ENCODE assay signal across 1 cellular context in genomic region chr19:20776083-20777076, GRCh38.
A peak's percentile ranks its signal among the peaks of the same experiment; 100 is the strongest.
TF ChIP-seq lines count a peak whose summit lies in the region.

ZNF66 (plus strand) TSS chr19:20776304; CDS start chr19:20776448, 144 bp downstream.

TF ChIP-seq in HepG2, 621 proteins besides CTCF, POLR2A, EP300 and RAD21 (continued from another document and continues in another):
- TF ChIP-seq ZNF407 (CRISPR knock-in tag; IDR thresholded peaks at IDR 0.05; ENCODE audit: not compliant biosample characterization): no peak
- no peak for TF ChIP-seq CEBPG (CRISPR knock-in tag; IDR thresholded peaks at IDR 0.05)
- TF ChIP-seq ZNF691 (CRISPR knock-in tag; IDR thresholded peaks at IDR 0.05; ENCODE audit: borderline replicate concordance, low read depth): no peak
- TF ChIP-seq TIGD3 (CRISPR knock-in tag; IDR thresholded peaks at IDR 0.05; ENCODE audit: borderline replicate concordance): no peak
- TF ChIP-seq EED (CRISPR knock-in tag; IDR thresholded peaks at IDR 0.05): no peak
- no peak for TF ChIP-seq ZNF839 (CRISPR knock-in tag; IDR thresholded peaks at IDR 0.05; ENCODE audit: borderline replicate concordance)
- TF ChIP-seq IRF1 (CRISPR knock-in tag; IDR thresholded peaks at IDR 0.05; ENCODE audit: low read depth): no peak
- peak; percentile 33; the same call in 1 of the 2 replicates for TF ChIP-seq MEIS2 (CRISPR knock-in tag; IDR thresholded peaks at IDR 0.05)
- no peak for TF ChIP-seq HMGA1 (CRISPR knock-in tag; conservative IDR thresholded peaks at IDR 0.05)
- 0 out of 2 replicates have a peak, but pooled peaks have one; percentile 31 for TF ChIP-seq NFATC3 (CRISPR knock-in tag; IDR thresholded peaks at IDR 0.05)
- TF ChIP-seq TOPORS (CRISPR knock-in tag; IDR thresholded peaks at IDR 0.05): no peak
- no peak for TF ChIP-seq BATF2 (CRISPR knock-in tag; IDR thresholded peaks at IDR 0.05)
- TF ChIP-seq SUZ12 (IDR thresholded peaks at IDR 0.05; ENCODE audit: low read depth, low read length): no peak
- no peak for TF ChIP-seq NR3C1 (CRISPR knock-in tag; IDR thresholded peaks at IDR 0.05)
- peak; percentile 72 for TF ChIP-seq POLR2AphosphoS5 (IDR thresholded peaks at IDR 0.05; ENCODE audit: low read depth, low read length)
- TF ChIP-seq ZNF777 (CRISPR knock-in tag; IDR thresholded peaks at IDR 0.05): no peak
- no peak for TF ChIP-seq HES4 (CRISPR knock-in tag; IDR thresholded peaks at IDR 0.05; ENCODE audit: borderline replicate concordance)
- TF ChIP-seq GZF1 (CRISPR knock-in tag; IDR thresholded peaks at IDR 0.05): no peak
- TF ChIP-seq ZNF512B (CRISPR knock-in tag; IDR thresholded peaks at IDR 0.05; ENCODE audit: borderline replicate concordance): no peak
- TF ChIP-seq RFXAP (CRISPR knock-in tag; IDR thresholded peaks at IDR 0.05; ENCODE audit: borderline replicate concordance): peak; percentile 34; the same call in 1 of the 2 replicates
- TF ChIP-seq SOX6 (IDR thresholded peaks at IDR 0.05): no peak
- no peak for TF ChIP-seq SOX6 (CRISPR knock-in tag; IDR thresholded peaks at IDR 0.05)
- peak; percentile 47; the same call in 1 of the 2 replicates for TF ChIP-seq ZNF274 (CRISPR knock-in tag; IDR thresholded peaks at IDR 0.05)
- TF ChIP-seq SSRP1 (CRISPR knock-in tag; IDR thresholded peaks at IDR 0.05): no peak
- no peak for TF ChIP-seq PCBP2 (optimal IDR thresholded peaks at IDR 0.05; ENCODE audit: low read depth, low read length, poor library complexity, severe bottlenecking)
- no peak for TF ChIP-seq ZNF564 (CRISPR knock-in tag; IDR thresholded peaks at IDR 0.05)
- no peak for TF ChIP-seq ZNF530 (CRISPR knock-in tag; IDR thresholded peaks at IDR 0.05; ENCODE audit: low read depth)
- 0 out of 2 replicates have a peak, but pooled peaks have one; percentile 22 for TF ChIP-seq DR1 (CRISPR knock-in tag; IDR thresholded peaks at IDR 0.05)
- no peak for TF ChIP-seq ZNF10 (CRISPR knock-in tag; IDR thresholded peaks at IDR 0.05; ENCODE audit: borderline replicate concordance, low read depth)
- TF ChIP-seq SIN3A (IDR thresholded peaks at IDR 0.05; ENCODE audit: borderline replicate concordance, low read depth, low read length): peak; percentile 75; the same call in 1 of the 2 replicates
- no peak for TF ChIP-seq THAP11 (CRISPR knock-in tag; IDR thresholded peaks at IDR 0.05)
- no peak for TF ChIP-seq SMAD3 (CRISPR knock-in tag; IDR thresholded peaks at IDR 0.05)
- TF ChIP-seq ZNF44 (CRISPR knock-in tag; IDR thresholded peaks at IDR 0.05): no peak
- no peak for TF ChIP-seq DNMT3B (CRISPR knock-in tag; conservative IDR thresholded peaks at IDR 0.05)
- peak; percentile 78; the same call in 1 of the 2 replicates for TF ChIP-seq BCL3 (CRISPR knock-in tag; IDR thresholded peaks at IDR 0.05)
- no peak for TF ChIP-seq HDAC6 (IDR thresholded peaks at IDR 0.05; ENCODE audit: low read depth, low read length)
- no peak for TF ChIP-seq ZNF576 (CRISPR knock-in tag; IDR thresholded peaks at IDR 0.05)
- TF ChIP-seq HNRNPUL1 (IDR thresholded peaks at IDR 0.05; ENCODE audit: low read depth, low read length): no peak
- no peak for TF ChIP-seq TMF1 (CRISPR knock-in tag; IDR thresholded peaks at IDR 0.05; ENCODE audit: low read depth)
- 0 out of 2 replicates have a peak, but pooled peaks have one; percentile 44 for TF ChIP-seq ZNF501 (CRISPR knock-in tag; IDR thresholded peaks at IDR 0.05)
- no peak for TF ChIP-seq HHEX (CRISPR knock-in tag; IDR thresholded peaks at IDR 0.05)
- TF ChIP-seq KLF13 (CRISPR knock-in tag; IDR thresholded peaks at IDR 0.05): no peak
- TF ChIP-seq ELF1 (CRISPR knock-in tag; IDR thresholded peaks at IDR 0.05): peak; percentile 76
- no peak for TF ChIP-seq MIXL1 (CRISPR knock-in tag; IDR thresholded peaks at IDR 0.05)
- TF ChIP-seq PRMT3 (CRISPR knock-in tag; IDR thresholded peaks at IDR 0.05; ENCODE audit: borderline replicate concordance, low read depth): no peak
- TF ChIP-seq NKX3-1 (CRISPR knock-in tag; IDR thresholded peaks at IDR 0.05): no peak
- TF ChIP-seq CERS6 (CRISPR knock-in tag; IDR thresholded peaks at IDR 0.05): no peak
- TF ChIP-seq KLF15 (CRISPR knock-in tag; IDR thresholded peaks at IDR 0.05; ENCODE audit: borderline replicate concordance): no peak
